Comparison of ENCODE assay signal across 33 cellular contexts in genomic region chr2:120593921-120594686, GRCh38.
"Had no signal": no experiment of that assay in that cellular context is flagged by ENCODE, and none has a peak within 500 bp of the region (broad histone marks: within the 10 kb centered on the region; RNA-seq: fewer than 3 reads in every experiment).

No MANE protein-coding gene starts in this region.

- H3K9me3 ChIP-seq: ascending aorta, right atrium auricular region, stomach, thyroid gland, upper lobe of left lung, vagina had no signal

- H3K4me3 Mint-ChIP-seq: activated CD4-positive, alpha-beta memory T cell treated with anti-CD3 and anti-CD28 coated beads for 36 hours; activated CD4-positive, alpha-beta T cell treated with anti-CD3 and anti-CD28 coated beads, Interleukin-2, amount 10 ng/mL, durations not matched to agents 24 days and 14 days; activated naive CD4-positive, alpha-beta T cell treated with anti-CD3 and anti-CD28 coated beads for 36 hours; activated naive CD8-positive, alpha-beta T cell treated with anti-CD3 and anti-CD28 coated beads, Interleukin-2, amount 10 ng/mL, durations not matched to agents 7 days and 5 days; activated T-helper 1 cell treated with anti-CD3 and anti-CD28 coated beads, Interleukin-12 subunit alpha, Interleukin-12 subunit beta, Interleukin-2, Interleukin-4 antibody, amounts not matched to agents 30 ng/mL and 10 ng/mL and 1 ng/mL, durations not matched to agents 14 hours and 24 hours and 36 hours; nephron; stimulated activated naive B cell treated with anti-CD40 and anti-IgM and Interleukin-4, amounts not matched to agents 10 μg/mL and 1 μg/mL and 100 μg/mL, for 72 hours had no signal

- H3K27ac Mint-ChIP-seq: activated CD4-positive, alpha-beta memory T cell treated with anti-CD3 and anti-CD28 coated beads for 36 hours; activated CD4-positive, alpha-beta T cell treated with anti-CD3 and anti-CD28 coated beads, Interleukin-2, amount 10 ng/mL, durations not matched to agents 24 days and 14 days; activated naive CD4-positive, alpha-beta T cell treated with anti-CD3 and anti-CD28 coated beads for 36 hours; activated naive CD8-positive, alpha-beta T cell treated with anti-CD3 and anti-CD28 coated beads, Interleukin-2, amount 10 ng/mL, durations not matched to agents 7 days and 5 days; activated T-helper 1 cell treated with anti-CD3 and anti-CD28 coated beads, Interleukin-12 subunit alpha, Interleukin-12 subunit beta, Interleukin-2, Interleukin-4 antibody, amounts not matched to agents 30 ng/mL and 10 ng/mL and 1 ng/mL, durations not matched to agents 14 hours and 24 hours and 36 hours; nephron; stimulated activated naive B cell treated with anti-CD40 and anti-IgM and Interleukin-4, amounts not matched to agents 10 μg/mL and 1 μg/mL and 100 μg/mL, for 72 hours had no signal

- H3K4me1 Mint-ChIP-seq: activated CD4-positive, alpha-beta T cell treated with anti-CD3 and anti-CD28 coated beads, Interleukin-2, amount 10 ng/mL, durations not matched to agents 24 days and 14 days; activated naive CD8-positive, alpha-beta T cell treated with anti-CD3 and anti-CD28 coated beads, Interleukin-2, amount 10 ng/mL, durations not matched to agents 7 days and 5 days; stimulated activated naive B cell treated with anti-CD40 and anti-IgM and Interleukin-4, amounts not matched to agents 10 μg/mL and 1 μg/mL and 100 μg/mL, for 72 hours had no signal

- H3K4me2 ChIP-seq: hepatocyte had no signal

- H3K27me3 ChIP-seq: ascending aorta, dorsolateral prefrontal cortex, hepatocyte, right atrium auricular region, thyroid gland, upper lobe of left lung, vagina had no signal

- H3K4me1 ChIP-seq: parathyroid adenoma had no signal

- H3K9ac ChIP-seq: parathyroid adenoma had no signal

- H3K36me3 ChIP-seq: ascending aorta, cardiac muscle cell, gastroesophageal sphincter, right atrium auricular region, stomach, thyroid gland, upper lobe of left lung, vagina had no signal

- H3K27ac ChIP-seq: ascending aorta, cardiac muscle cell, coronary artery, dorsolateral prefrontal cortex, gastroesophageal sphincter, hepatocyte, parathyroid adenoma, right atrium auricular region, stomach, thyroid gland, upper lobe of left lung, vagina, VCaP had no signal

- FAIRE-seq: TTC549 had no signal

- H3K9me3 Mint-ChIP-seq: activated CD4-positive, alpha-beta memory T cell treated with anti-CD3 and anti-CD28 coated beads for 36 hours; activated CD4-positive, alpha-beta T cell treated with anti-CD3 and anti-CD28 coated beads, Interleukin-2, amount 10 ng/mL, durations not matched to agents 24 days and 14 days; activated naive CD4-positive, alpha-beta T cell treated with anti-CD3 and anti-CD28 coated beads for 36 hours; activated naive CD8-positive, alpha-beta T cell treated with anti-CD3 and anti-CD28 coated beads, Interleukin-2, amount 10 ng/mL, durations not matched to agents 7 days and 5 days; activated T-helper 1 cell treated with anti-CD3 and anti-CD28 coated beads, Interleukin-12 subunit alpha, Interleukin-12 subunit beta, Interleukin-2, Interleukin-4 antibody, amounts not matched to agents 30 ng/mL and 10 ng/mL and 1 ng/mL, durations not matched to agents 14 hours and 24 hours and 36 hours; stimulated activated naive B cell treated with anti-CD40 and anti-IgM and Interleukin-4, amounts not matched to agents 10 μg/mL and 1 μg/mL and 100 μg/mL, for 72 hours had no signal

- H3K4me3 ChIP-seq: ascending aorta, cardiac muscle cell, coronary artery, dorsolateral prefrontal cortex, gastroesophageal sphincter, hepatocyte, right atrium auricular region, stomach, thyroid gland, upper lobe of left lung, vagina had no signal

- DNase-seq: activated CD4-positive, alpha-beta memory T cell treated with anti-CD3 and anti-CD28 coated beads for 36 hours; activated CD4-positive, alpha-beta T cell treated with anti-CD3 and anti-CD28 coated beads, Interleukin-2, amount 10 ng/mL, durations not matched to agents 24 days and 14 days; activated CD4-positive, CD25-positive, alpha-beta regulatory T cell treated with anti-CD3 and anti-CD28 coated beads, Interleukin-2, amount 50 U/mL, for 72 hours; activated CD8-positive, alpha-beta memory T cell treated with anti-CD3 and anti-CD28 coated beads, Interleukin-2, amount 50 U/mL, for 4 hours; activated effector memory CD4-positive, alpha-beta T cell treated with anti-CD3 and anti-CD28 coated beads, Interleukin-2, amount 50 U/mL, for 16 hours; activated naive CD4-positive, alpha-beta T cell treated with anti-CD3 and anti-CD28 coated beads for 36 hours; activated naive CD8-positive, alpha-beta T cell treated with anti-CD3 and anti-CD28 coated beads, Interleukin-2, amount 10 ng/mL, durations not matched to agents 7 days and 5 days; activated T-cell treated with anti-CD3 and anti-CD28 coated beads, Interleukin-2, amount 50 U/mL, for 1 hour; cerebellar nuclear complex; dorsolateral prefrontal cortex; effector memory CD4-positive, alpha-beta T cell; erythroblast; left cardiac atrium; stimulated activated CD4-positive, alpha-beta T cell treated with anti-CD3 and anti-CD28 coated beads, Interleukin-4, amount 100 ng/mL, for 4 hours; stimulated activated CD8-positive, alpha-beta memory T cell treated with anti-CD3 and anti-CD28 coated beads, Interleukin-4, amount 100 ng/mL, for 48 hours; stimulated activated naive B cell treated with anti-CD40 and anti-IgM and Interleukin-4, amounts not matched to agents 10 μg/mL and 1 μg/mL and 100 μg/mL, for 72 hours; stomach; T-helper 9 cell had no signal

- H3K36me3 Mint-ChIP-seq: activated CD4-positive, alpha-beta memory T cell treated with anti-CD3 and anti-CD28 coated beads for 36 hours; activated naive CD8-positive, alpha-beta T cell treated with anti-CD3 and anti-CD28 coated beads, Interleukin-2, amount 10 ng/mL, durations not matched to agents 7 days and 5 days; brain; stimulated activated naive B cell treated with anti-CD40 and anti-IgM and Interleukin-4, amounts not matched to agents 10 μg/mL and 1 μg/mL and 100 μg/mL, for 72 hours had no signal

- H2AFZ ChIP-seq: hepatocyte, parathyroid adenoma had no signal

- ATAC-seq: gastroesophageal sphincter; left cardiac atrium; stimulated activated naive B cell treated with anti-CD40 and anti-IgM and Interleukin-4, amounts not matched to agents 10 μg/mL and 1 μg/mL and 100 μg/mL, for 72 hours had no signal

- H3K79me2 ChIP-seq: hepatocyte, parathyroid adenoma had no signal
